Comparison of ENCODE assay signal across 1 cellular context in the genomic region with DNA sequence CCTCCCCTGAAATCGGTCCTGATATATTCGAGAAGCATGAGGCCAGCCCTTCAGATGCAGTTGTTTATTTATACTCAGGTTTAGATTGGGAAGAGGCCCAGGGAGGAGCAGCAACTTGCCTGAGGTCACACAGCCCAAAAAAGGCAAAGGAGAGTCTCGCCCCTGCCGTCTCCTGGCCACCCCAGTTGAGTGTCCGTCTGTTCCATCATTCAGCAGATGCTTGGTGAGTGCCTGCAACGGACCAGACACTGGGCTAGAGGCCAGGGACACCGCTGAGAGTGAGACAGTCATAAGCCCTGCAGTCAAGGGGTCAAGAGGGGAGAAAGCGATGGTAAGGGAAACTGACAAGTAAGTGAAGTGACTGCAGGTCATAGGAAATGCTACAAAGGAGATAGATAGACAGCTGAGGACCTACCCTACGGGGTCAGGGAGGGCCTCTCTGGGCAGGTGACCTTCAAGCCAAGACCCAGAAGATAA.
A peak's percentile ranks its signal among the peaks of the same experiment; 100 is the strongest.
TF ChIP-seq lines count a peak whose summit lies in the region.

No MANE protein-coding gene starts in this region.

TF ChIP-seq in K562, 482 proteins besides CTCF, POLR2A, EP300 and RAD21 (continued from another document):
- TF ChIP-seq, protein P1, sequence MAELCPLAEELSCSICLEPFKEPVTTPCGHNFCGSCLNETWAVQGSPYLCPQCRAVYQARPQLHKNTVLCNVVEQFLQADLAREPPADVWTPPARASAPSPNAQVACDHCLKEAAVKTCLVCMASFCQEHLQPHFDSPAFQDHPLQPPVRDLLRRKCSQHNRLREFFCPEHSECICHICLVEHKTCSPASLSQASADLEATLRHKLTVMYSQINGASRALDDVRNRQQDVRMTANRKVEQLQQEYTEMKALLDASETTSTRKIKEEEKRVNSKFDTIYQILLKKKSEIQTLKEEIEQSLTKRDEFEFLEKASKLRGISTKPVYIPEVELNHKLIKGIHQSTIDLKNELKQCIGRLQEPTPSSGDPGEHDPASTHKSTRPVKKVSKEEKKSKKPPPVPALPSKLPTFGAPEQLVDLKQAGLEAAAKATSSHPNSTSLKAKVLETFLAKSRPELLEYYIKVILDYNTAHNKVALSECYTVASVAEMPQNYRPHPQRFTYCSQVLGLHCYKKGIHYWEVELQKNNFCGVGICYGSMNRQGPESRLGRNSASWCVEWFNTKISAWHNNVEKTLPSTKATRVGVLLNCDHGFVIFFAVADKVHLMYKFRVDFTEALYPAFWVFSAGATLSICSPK (IDR thresholded peaks at IDR 0.05; ENCODE audit: borderline replicate concordance) = no peak
- TF ChIP-seq SOX6 (IDR thresholded peaks at IDR 0.05) = no peak
- TF ChIP-seq JUND (IDR thresholded peaks at IDR 0.05; ENCODE audit: borderline replicate concordance, low read depth, low read length) = peak; percentile 37; the same call in 1 of the 2 replicates
- no peak for TF ChIP-seq JUND (tag; IDR thresholded peaks at IDR 0.05; ENCODE audit: borderline replicate concordance, low read depth, low read length)
- peak; percentile 70 for TF ChIP-seq CBFA2T3 (IDR thresholded peaks at IDR 0.05)
- TF ChIP-seq, protein P2, sequence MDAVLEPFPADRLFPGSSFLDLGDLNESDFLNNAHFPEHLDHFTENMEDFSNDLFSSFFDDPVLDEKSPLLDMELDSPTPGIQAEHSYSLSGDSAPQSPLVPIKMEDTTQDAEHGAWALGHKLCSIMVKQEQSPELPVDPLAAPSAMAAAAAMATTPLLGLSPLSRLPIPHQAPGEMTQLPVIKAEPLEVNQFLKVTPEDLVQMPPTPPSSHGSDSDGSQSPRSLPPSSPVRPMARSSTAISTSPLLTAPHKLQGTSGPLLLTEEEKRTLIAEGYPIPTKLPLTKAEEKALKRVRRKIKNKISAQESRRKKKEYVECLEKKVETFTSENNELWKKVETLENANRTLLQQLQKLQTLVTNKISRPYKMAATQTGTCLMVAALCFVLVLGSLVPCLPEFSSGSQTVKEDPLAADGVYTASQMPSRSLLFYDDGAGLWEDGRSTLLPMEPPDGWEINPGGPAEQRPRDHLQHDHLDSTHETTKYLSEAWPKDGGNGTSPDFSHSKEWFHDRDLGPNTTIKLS (IDR thresholded peaks at IDR 0.05; ENCODE audit: borderline replicate concordance, low read depth) = no peak
- no peak for TF ChIP-seq SP1 (CRISPR knock-in tag; IDR thresholded peaks at IDR 0.05)
- TF ChIP-seq FOSL1 (tag; conservative IDR thresholded peaks at IDR 0.05) = no peak
- no peak for TF ChIP-seq SMAD3 (CRISPR knock-in tag; conservative IDR thresholded peaks at IDR 0.05)
- peak; percentile 37; the same call in 1 of the 2 replicates for TF ChIP-seq CBFA2T2 (conservative IDR thresholded peaks at IDR 0.05)
- no peak for TF ChIP-seq THRAP3 (IDR thresholded peaks at IDR 0.05; ENCODE audit: borderline replicate concordance)
- TF ChIP-seq, protein P3, sequence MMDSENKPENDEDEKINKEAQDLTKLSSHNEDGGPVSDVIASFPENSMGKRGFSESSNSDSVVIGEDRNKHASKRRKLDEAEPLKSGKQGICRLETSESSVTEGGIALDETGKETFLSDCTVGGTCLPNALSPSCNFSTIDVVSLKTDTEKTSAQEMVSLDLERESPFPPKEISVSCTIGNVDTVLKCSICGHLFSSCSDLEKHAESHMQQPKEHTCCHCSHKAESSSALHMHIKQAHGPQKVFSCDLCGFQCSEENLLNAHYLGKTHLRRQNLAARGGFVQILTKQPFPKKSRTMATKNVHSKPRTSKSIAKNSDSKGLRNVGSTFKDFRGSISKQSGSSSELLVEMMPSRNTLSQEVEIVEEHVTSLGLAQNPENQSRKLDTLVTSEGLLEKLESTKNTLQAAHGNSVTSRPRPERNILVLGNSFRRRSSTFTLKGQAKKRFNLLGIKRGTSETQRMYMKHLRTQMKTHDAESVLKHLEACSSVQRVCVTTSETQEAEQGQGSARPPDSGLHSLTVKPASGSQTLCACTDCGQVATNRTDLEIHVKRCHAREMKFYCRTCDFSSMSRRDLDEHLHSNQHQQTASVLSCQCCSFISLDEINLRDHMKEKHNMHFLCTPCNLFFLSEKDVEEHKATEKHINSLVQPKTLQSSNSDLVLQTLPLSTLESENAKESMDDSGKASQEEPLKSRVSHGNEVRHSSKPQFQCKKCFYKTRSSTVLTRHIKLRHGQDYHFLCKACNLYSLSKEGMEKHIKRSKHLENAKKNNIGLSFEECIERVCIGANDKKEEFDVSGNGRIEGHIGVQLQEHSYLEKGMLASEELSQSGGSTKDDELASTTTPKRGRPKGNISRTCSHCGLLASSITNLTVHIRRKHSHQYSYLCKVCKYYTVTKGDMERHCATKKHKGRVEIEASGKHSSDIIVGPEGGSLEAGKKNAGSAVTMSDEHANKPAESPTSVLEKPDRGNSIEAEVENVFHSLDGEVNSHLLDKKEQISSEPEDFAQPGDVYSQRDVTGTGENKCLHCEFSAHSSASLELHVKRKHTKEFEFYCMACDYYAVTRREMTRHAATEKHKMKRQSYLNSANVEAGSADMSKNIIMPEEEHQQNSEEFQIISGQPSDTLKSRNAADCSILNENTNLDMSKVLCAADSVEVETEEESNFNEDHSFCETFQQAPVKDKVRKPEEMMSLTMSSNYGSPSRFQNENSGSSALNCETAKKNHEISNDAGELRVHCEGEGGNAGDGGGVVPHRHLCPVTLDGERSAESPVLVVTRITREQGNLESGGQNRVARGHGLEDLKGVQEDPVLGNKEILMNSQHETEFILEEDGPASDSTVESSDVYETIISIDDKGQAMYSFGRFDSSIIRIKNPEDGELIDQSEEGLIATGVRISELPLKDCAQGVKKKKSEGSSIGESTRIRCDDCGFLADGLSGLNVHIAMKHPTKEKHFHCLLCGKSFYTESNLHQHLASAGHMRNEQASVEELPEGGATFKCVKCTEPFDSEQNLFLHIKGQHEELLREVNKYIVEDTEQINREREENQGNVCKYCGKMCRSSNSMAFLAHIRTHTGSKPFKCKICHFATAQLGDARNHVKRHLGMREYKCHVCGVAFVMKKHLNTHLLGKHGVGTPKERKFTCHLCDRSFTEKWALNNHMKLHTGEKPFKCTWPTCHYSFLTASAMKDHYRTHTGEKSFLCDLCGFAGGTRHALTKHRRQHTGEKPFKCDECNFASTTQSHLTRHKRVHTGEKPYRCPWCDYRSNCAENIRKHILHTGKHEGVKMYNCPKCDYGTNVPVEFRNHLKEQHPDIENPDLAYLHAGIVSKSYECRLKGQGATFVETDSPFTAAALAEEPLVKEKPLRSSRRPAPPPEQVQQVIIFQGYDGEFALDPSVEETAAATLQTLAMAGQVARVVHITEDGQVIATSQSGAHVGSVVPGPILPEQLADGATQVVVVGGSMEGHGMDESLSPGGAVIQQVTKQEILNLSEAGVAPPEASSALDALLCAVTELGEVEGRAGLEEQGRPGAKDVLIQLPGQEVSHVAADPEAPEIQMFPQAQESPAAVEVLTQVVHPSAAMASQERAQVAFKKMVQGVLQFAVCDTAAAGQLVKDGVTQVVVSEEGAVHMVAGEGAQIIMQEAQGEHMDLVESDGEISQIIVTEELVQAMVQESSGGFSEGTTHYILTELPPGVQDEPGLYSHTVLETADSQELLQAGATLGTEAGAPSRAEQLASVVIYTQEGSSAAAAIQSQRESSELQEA (IDR thresholded peaks at IDR 0.05; ENCODE audit: low read depth) = 0 out of 2 replicates have a peak, but pooled peaks have one; percentile 31
- TF ChIP-seq ZFP36 (IDR thresholded peaks at IDR 0.05; ENCODE audit: low read depth, low read length, partially characterized antibody) = peak; percentile 81
- TF ChIP-seq NCOA4 (IDR thresholded peaks at IDR 0.05; ENCODE audit: partially characterized antibody) = no peak
- peak; percentile 47 to 77; a peak in 2 of 4 replicates for TF ChIP-seq KDM1A (IDR thresholded peaks at IDR 0.05)
- TF ChIP-seq RAD51 (IDR thresholded peaks at IDR 0.05; ENCODE audit: borderline replicate concordance, low read depth) = no peak
- peak; percentile 61 for TF ChIP-seq TCF3 (CRISPR knock-in tag; IDR thresholded peaks at IDR 0.05)
- peak in 1 of 2 experiments; percentile 68; a peak in 2 of 4 replicates for TF ChIP-seq HDAC1 (IDR thresholded peaks at IDR 0.05)
- no peak for TF ChIP-seq ZNF23 (CRISPR knock-in tag; IDR thresholded peaks at IDR 0.05)
- no peak for TF ChIP-seq ZNF184 (CRISPR knock-in tag; IDR thresholded peaks at IDR 0.05)
- no peak for TF ChIP-seq ZNF436 (CRISPR knock-in tag; IDR thresholded peaks at IDR 0.05)
- TF ChIP-seq, protein P4, sequence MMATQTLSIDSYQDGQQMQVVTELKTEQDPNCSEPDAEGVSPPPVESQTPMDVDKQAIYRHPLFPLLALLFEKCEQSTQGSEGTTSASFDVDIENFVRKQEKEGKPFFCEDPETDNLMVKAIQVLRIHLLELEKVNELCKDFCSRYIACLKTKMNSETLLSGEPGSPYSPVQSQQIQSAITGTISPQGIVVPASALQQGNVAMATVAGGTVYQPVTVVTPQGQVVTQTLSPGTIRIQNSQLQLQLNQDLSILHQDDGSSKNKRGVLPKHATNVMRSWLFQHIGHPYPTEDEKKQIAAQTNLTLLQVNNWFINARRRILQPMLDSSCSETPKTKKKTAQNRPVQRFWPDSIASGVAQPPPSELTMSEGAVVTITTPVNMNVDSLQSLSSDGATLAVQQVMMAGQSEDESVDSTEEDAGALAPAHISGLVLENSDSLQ (IDR thresholded peaks at IDR 0.05) = peak; percentile 73
- no peak for TF ChIP-seq ZNF175 (CRISPR knock-in tag; IDR thresholded peaks at IDR 0.05; ENCODE audit: low read depth)
- no peak for TF ChIP-seq ZNF699 (CRISPR knock-in tag; IDR thresholded peaks at IDR 0.05; ENCODE audit: insufficient replicate concordance)
- peak; percentile 68; the same call in 1 of the 2 replicates for TF ChIP-seq CTBP1 (IDR thresholded peaks at IDR 0.05; ENCODE audit: borderline replicate concordance)
- TF ChIP-seq TEAD1 (CRISPR knock-in tag; IDR thresholded peaks at IDR 0.05) = no peak; a peak in 1 of 4 replicates
- TF ChIP-seq TAF7 (tag; IDR thresholded peaks at IDR 0.05) = no peak
- 0 out of 2 replicates have a peak, but pooled peaks have one; percentile 54 for TF ChIP-seq EHMT2 (IDR thresholded peaks at IDR 0.05)
- peak; percentile 81 for TF ChIP-seq NFIC (IDR thresholded peaks at IDR 0.05)
- TF ChIP-seq HMG20B (CRISPR knock-in tag; IDR thresholded peaks at IDR 0.05) = no peak
- TF ChIP-seq OTX1 (CRISPR knock-in tag; IDR thresholded peaks at IDR 0.05) = no peak
- TF ChIP-seq ZBTB7A (IDR thresholded peaks at IDR 0.05; ENCODE audit: borderline replicate concordance, control insufficient read depth, low read depth, low read length) = no peak
- 0 out of 2 replicates have a peak, but pooled peaks have one; percentile 11 for TF ChIP-seq ZFX (CRISPR knock-in tag; IDR thresholded peaks at IDR 0.05)
- TF ChIP-seq, protein P5, sequence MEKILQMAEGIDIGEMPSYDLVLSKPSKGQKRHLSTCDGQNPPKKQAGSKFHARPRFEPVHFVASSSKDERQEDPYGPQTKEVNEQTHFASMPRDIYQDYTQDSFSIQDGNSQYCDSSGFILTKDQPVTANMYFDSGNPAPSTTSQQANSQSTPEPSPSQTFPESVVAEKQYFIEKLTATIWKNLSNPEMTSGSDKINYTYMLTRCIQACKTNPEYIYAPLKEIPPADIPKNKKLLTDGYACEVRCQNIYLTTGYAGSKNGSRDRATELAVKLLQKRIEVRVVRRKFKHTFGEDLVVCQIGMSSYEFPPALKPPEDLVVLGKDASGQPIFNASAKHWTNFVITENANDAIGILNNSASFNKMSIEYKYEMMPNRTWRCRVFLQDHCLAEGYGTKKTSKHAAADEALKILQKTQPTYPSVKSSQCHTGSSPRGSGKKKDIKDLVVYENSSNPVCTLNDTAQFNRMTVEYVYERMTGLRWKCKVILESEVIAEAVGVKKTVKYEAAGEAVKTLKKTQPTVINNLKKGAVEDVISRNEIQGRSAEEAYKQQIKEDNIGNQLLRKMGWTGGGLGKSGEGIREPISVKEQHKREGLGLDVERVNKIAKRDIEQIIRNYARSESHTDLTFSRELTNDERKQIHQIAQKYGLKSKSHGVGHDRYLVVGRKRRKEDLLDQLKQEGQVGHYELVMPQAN (IDR thresholded peaks at IDR 0.05; ENCODE audit: borderline replicate concordance) = no peak
- no peak for TF ChIP-seq CBX2 (IDR thresholded peaks at IDR 0.05; ENCODE audit: insufficient read depth, low read length, poor library complexity, severe bottlenecking)
- no peak for TF ChIP-seq GATA2 (CRISPR knock-in tag; IDR thresholded peaks at IDR 0.05)
